33 cellular contexts compared by ENCODE assay signal in the genomic region with DNA sequence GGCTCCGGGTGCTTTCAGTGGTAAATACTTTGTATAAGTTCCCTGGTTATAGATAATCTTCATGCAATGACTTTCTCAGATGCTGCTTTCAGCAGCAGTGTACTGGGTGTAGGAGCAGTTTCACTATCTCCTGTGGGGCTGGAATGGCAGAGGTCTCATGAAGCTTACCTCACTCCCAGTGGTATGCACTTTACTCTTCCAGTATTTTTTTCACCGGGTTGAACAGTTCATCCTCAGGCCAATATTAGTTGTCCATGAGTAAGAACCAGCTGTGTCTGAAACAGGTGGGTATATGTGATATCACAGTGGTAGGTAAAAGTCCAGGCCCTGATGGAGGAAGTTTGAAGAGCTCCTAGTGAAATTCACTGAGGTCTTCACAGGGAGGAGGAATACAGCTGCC.
"Had no signal": no experiment of that assay in that cellular context is flagged by ENCODE, and none has a peak within 500 bp of the region (broad histone marks: within the 10 kb centered on the region; RNA-seq: fewer than 3 reads in every experiment).

No MANE protein-coding gene starts in this region.

- H3K4me3 ChIP-seq: adrenal gland, ascending aorta, esophagus squamous epithelium, psoas muscle, sigmoid colon, smooth muscle cell, stomach, tibial artery, upper lobe of right lung had no signal

- H3K27me3 Mint-ChIP-seq: dendritic cell treated with granulocyte-macrophage colony-stimulating factor and Interleukin-4, amounts not matched to agents 40 ng/mL and 50 ng/mL, for 4 days had no signal

- H2AFZ ChIP-seq: parathyroid adenoma had no signal

- H3K9me3 ChIP-seq: adrenal gland, ascending aorta, esophagus squamous epithelium, psoas muscle, tibial artery, upper lobe of right lung had no signal

- DNase-seq: activated CD4-positive, alpha-beta T cell treated with anti-CD3 and anti-CD28 coated beads for 4 hours; activated CD4-positive, alpha-beta T cell treated with anti-CD3 and anti-CD28 coated beads, Interleukin-2, amount 50 U/mL, for 4 hours; activated naive CD4-positive, alpha-beta T cell treated with Interleukin-2 at 50 U/mL for 16 hours; activated T-cell treated with anti-CD3 and anti-CD28 coated beads for 4 hours; activated T-cell treated with anti-CD3 and anti-CD28 coated beads, Interleukin-2, amount 50 U/mL, for 72 hours; adrenal gland; brain microvascular endothelial cell; caudate nucleus; endodermal cell; esophagus squamous epithelium; glutamatergic neuron; left colon; naive thymus-derived CD8-positive, alpha-beta T cell; nucleus accumbens; psoas muscle; sigmoid colon; stimulated activated CD4-positive, alpha-beta T cell treated with anti-CD3 and anti-CD28 coated beads, Interleukin-1b, Interleukin-23, amount 100 ng/mL, for 48 hours; stimulated activated naive B cell treated with anti-CD40 and anti-IgM and Interleukin-4, amounts not matched to agents 10 μg/mL and 1 μg/mL and 100 μg/mL, for 72 hours; stomach; T-helper 9 cell; tibial artery had no signal

- H3K36me3 ChIP-seq: adrenal gland, ascending aorta, brain microvascular endothelial cell, esophagus squamous epithelium, sigmoid colon, stomach, tibial artery, upper lobe of right lung had no signal

- H3K27me3 ChIP-seq: adrenal gland, ascending aorta, brain microvascular endothelial cell, esophagus squamous epithelium, sigmoid colon, stomach, tibial artery, upper lobe of right lung had no signal

- H3K9ac ChIP-seq: parathyroid adenoma had no signal

- FAIRE-seq: frontal cortex, keratinocyte, TTC549 had no signal

- H3K27ac ChIP-seq: adrenal gland, ascending aorta, brain microvascular endothelial cell, esophagus squamous epithelium, parathyroid adenoma, psoas muscle, sigmoid colon, stomach, tibial artery, upper lobe of right lung, VCaP had no signal

- ATAC-seq: activated T-cell treated with anti-CD3 and anti-CD28 coated beads, Interleukin-2, amount 50 U/mL, for 72 hours; left colon; naive thymus-derived CD8-positive, alpha-beta T cell; psoas muscle; stimulated activated naive B cell treated with anti-CD40 and anti-IgM and Interleukin-4, amounts not matched to agents 10 μg/mL and 1 μg/mL and 100 μg/mL, for 72 hours; upper lobe of right lung had no signal

- H3K4me3 Mint-ChIP-seq: activated naive CD8-positive, alpha-beta T cell; activated T-cell treated with anti-CD3 and anti-CD28 coated beads, Interleukin-2, amount 50 U/mL, for 72 hours; dendritic cell treated with granulocyte-macrophage colony-stimulating factor and Interleukin-4, amounts not matched to agents 40 ng/mL and 50 ng/mL, for 4 days; endodermal cell; naive thymus-derived CD8-positive, alpha-beta T cell; neural crest cell; stimulated activated naive B cell treated with anti-CD40 and anti-IgM and Interleukin-4, amounts not matched to agents 10 μg/mL and 1 μg/mL and 100 μg/mL, for 72 hours; T-helper 1 cell treated with Interleukin-12 subunit alpha and Interleukin-12 subunit beta and Interleukin-4 antibody, amounts not matched to agents 30 μg/mL and 1 μg/mL, for 36 hours had no signal

- H3K4me1 Mint-ChIP-seq: neural crest cell had no signal

- H3K27ac Mint-ChIP-seq: activated naive CD8-positive, alpha-beta T cell; activated T-cell treated with anti-CD3 and anti-CD28 coated beads, Interleukin-2, amount 50 U/mL, for 72 hours; dendritic cell treated with granulocyte-macrophage colony-stimulating factor and Interleukin-4, amounts not matched to agents 40 ng/mL and 50 ng/mL, for 4 days; endodermal cell; naive thymus-derived CD8-positive, alpha-beta T cell; stimulated activated naive B cell treated with anti-CD40 and anti-IgM and Interleukin-4, amounts not matched to agents 10 μg/mL and 1 μg/mL and 100 μg/mL, for 72 hours; T-helper 1 cell treated with Interleukin-12 subunit alpha and Interleukin-12 subunit beta and Interleukin-4 antibody, amounts not matched to agents 30 μg/mL and 1 μg/mL, for 36 hours had no signal

- H3K4me2 ChIP-seq: smooth muscle cell had no signal

- H3K79me2 ChIP-seq: parathyroid adenoma had no signal

- H3K4me1 ChIP-seq: adrenal gland, ascending aorta, parathyroid adenoma, psoas muscle, sigmoid colon, tibial artery, upper lobe of right lung had no signal
